Comparison of ENCODE assay signal across 32 cellular contexts in the genomic region with DNA sequence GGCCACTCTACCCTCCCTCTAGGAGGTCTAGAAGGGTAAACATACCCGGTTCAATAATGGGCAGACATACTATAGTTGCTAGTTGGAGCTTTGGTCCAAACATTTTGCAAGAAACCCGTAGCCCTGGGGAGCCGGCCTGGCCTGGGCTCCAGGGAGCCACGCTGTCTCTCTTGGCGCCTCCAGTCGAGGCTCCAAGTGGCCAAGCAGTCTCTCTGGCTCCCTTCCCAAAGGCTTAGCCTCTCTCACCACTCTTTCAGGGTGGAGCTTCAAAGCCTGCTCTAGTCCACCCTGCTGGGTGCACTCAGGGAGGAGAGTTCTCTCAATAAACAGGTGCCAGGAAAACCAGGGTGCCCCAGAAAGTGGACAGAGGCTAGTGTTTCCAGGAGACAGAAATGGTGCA. TPM values are rescaled to one million over a fixed set of nuclear protein-coding genes. Genes with fewer than 3 reads are reported as not detected.
"Had no signal": no experiment of that assay in that cellular context is flagged by ENCODE, and none has a peak within 500 bp of the region (broad histone marks: within the 10 kb centered on the region; RNA-seq: fewer than 3 reads in every experiment).

No MANE protein-coding gene starts in this region.

- H3K4me1 Mint-ChIP-seq: activated CD4-positive, alpha-beta memory T cell treated with anti-CD3 and anti-CD28 coated beads, Interleukin-2, amount 10 ng/mL, durations not matched to agents 7 days and 5 days; activated CD8-positive, alpha-beta memory T cell treated with anti-CD3 and anti-CD28 coated beads, Interleukin-2, amount 10 ng/mL, durations not matched to agents 7 days and 5 days; activated naive CD4-positive, alpha-beta T cell treated with anti-CD3 and anti-CD28 coated beads, Interleukin-2, amount 10 ng/mL, durations not matched to agents 7 days and 5 days; central memory CD8-positive, alpha-beta T cell had no signal

- H3K4me3 ChIP-seq: ascending aorta, cardiac muscle cell, SJCRH30, SK-N-MC had no signal

- H3K9me3 Mint-ChIP-seq: activated CD4-positive, alpha-beta memory T cell treated with anti-CD3 and anti-CD28 coated beads, Interleukin-2, amount 10 ng/mL, durations not matched to agents 7 days and 5 days; activated naive CD4-positive, alpha-beta T cell treated with anti-CD3 and anti-CD28 coated beads, Interleukin-2, amount 10 ng/mL, durations not matched to agents 7 days and 5 days; central memory CD8-positive, alpha-beta T cell had no signal

- H3K36me3 ChIP-seq: ascending aorta, cardiac muscle cell, SJCRH30, WERI-Rb-1 had no signal

- H3K27ac ChIP-seq: ascending aorta, cardiac muscle cell, SJCRH30, SK-N-MC, WERI-Rb-1 had no signal

- H3K9me3 ChIP-seq: ascending aorta, SJCRH30 had no signal

- H3K4me1 ChIP-seq: ascending aorta, SJCRH30 had no signal

- H3K27ac Mint-ChIP-seq: activated CD4-positive, alpha-beta memory T cell treated with anti-CD3 and anti-CD28 coated beads, Interleukin-2, amount 10 ng/mL, durations not matched to agents 7 days and 5 days; activated CD8-positive, alpha-beta memory T cell treated with anti-CD3 and anti-CD28 coated beads, Interleukin-2, amount 10 ng/mL, durations not matched to agents 7 days and 5 days; activated naive CD4-positive, alpha-beta T cell treated with anti-CD3 and anti-CD28 coated beads, Interleukin-2, amount 10 ng/mL, durations not matched to agents 7 days and 5 days; activated naive CD8-positive, alpha-beta T cell had no signal

- ATAC-seq: activated CD8-positive, alpha-beta memory T cell treated with anti-CD3 and anti-CD28 coated beads, Interleukin-2, amount 10 ng/mL, durations not matched to agents 7 days and 5 days; Panc1 had no signal

- DNase-seq: activated CD4-positive, alpha-beta memory T cell treated with anti-CD3 and anti-CD28 coated beads, Interleukin-2, amount 10 ng/mL, durations not matched to agents 7 days and 5 days; activated CD4-positive, alpha-beta T cell treated with anti-CD3 and anti-CD28 coated beads for 1 hour; activated CD4-positive, alpha-beta T cell treated with anti-CD3 and anti-CD28 coated beads for 48 hours; activated CD4-positive, CD25-positive, alpha-beta regulatory T cell; activated CD8-positive, alpha-beta memory T cell treated with anti-CD3 and anti-CD28 coated beads for 24 hours; activated CD8-positive, alpha-beta memory T cell treated with anti-CD3 and anti-CD28 coated beads, Interleukin-2, amount 10 ng/mL, durations not matched to agents 7 days and 5 days; activated CD8-positive, alpha-beta memory T cell treated with anti-CD3 and anti-CD28 coated beads, Interleukin-2, amount 50 U/mL, for 48 hours; activated effector memory CD4-positive, alpha-beta T cell treated with Interleukin-2 at 50 U/mL for 16 hours; activated naive CD4-positive, alpha-beta T cell treated with anti-CD3 and anti-CD28 coated beads, Interleukin-2, amount 10 ng/mL, durations not matched to agents 7 days and 5 days; activated T-cell treated with anti-CD3 and anti-CD28 coated beads, Interleukin-2, amount 50 U/mL, for 48 hours; amniotic stem cell; Karpas-422; KBM-7; NCI-H1105; NCI-H1417 treated with DMSO at 0.1 percent for 48 hours; NCI-H187 treated with DMSO at 0.1 percent for 48 hours; NCI-H345; NCI-H524 treated with DMSO at 0.1 percent for 48 hours; SHP77; SJCRH30; T1000; WERI-Rb-1 had no signal

- H3K27me3 ChIP-seq: ascending aorta, cardiac muscle cell, SJCRH30 had no signal

- H3K36me3 Mint-ChIP-seq: activated CD8-positive, alpha-beta memory T cell treated with anti-CD3 and anti-CD28 coated beads, Interleukin-2, amount 10 ng/mL, durations not matched to agents 7 days and 5 days; activated naive CD4-positive, alpha-beta T cell treated with anti-CD3 and anti-CD28 coated beads, Interleukin-2, amount 10 ng/mL, durations not matched to agents 7 days and 5 days; activated naive CD8-positive, alpha-beta T cell had no signal

- H3K27me3 Mint-ChIP-seq: activated CD4-positive, alpha-beta memory T cell treated with anti-CD3 and anti-CD28 coated beads, Interleukin-2, amount 10 ng/mL, durations not matched to agents 7 days and 5 days; activated CD8-positive, alpha-beta memory T cell treated with anti-CD3 and anti-CD28 coated beads, Interleukin-2, amount 10 ng/mL, durations not matched to agents 7 days and 5 days; activated naive CD4-positive, alpha-beta T cell treated with anti-CD3 and anti-CD28 coated beads, Interleukin-2, amount 10 ng/mL, durations not matched to agents 7 days and 5 days had no signal

- H3K4me3 Mint-ChIP-seq: activated CD4-positive, alpha-beta memory T cell treated with anti-CD3 and anti-CD28 coated beads, Interleukin-2, amount 10 ng/mL, durations not matched to agents 7 days and 5 days; activated CD8-positive, alpha-beta memory T cell treated with anti-CD3 and anti-CD28 coated beads, Interleukin-2, amount 10 ng/mL, durations not matched to agents 7 days and 5 days; activated naive CD4-positive, alpha-beta T cell treated with anti-CD3 and anti-CD28 coated beads, Interleukin-2, amount 10 ng/mL, durations not matched to agents 7 days and 5 days; activated naive CD8-positive, alpha-beta T cell; central memory CD8-positive, alpha-beta T cell had no signal

RNA-seq across cellular contexts. Expression of a gene that starts 32.2 kb away (rescaled TPM):
- total RNA-seq: activated CD4-positive, alpha-beta memory T cell treated with anti-CD3 and anti-CD28 coated beads, Interleukin-2, amount 10 ng/mL, durations not matched to agents 7 days and 5 days; activated CD8-positive, alpha-beta memory T cell treated with anti-CD3 and anti-CD28 coated beads, Interleukin-2, amount 10 ng/mL, durations not matched to agents 7 days and 5 days; ascending aorta; NCI-H460; T-helper 1 cell treated with Interleukin-12 subunit alpha and Interleukin-12 subunit beta and Interleukin-4 antibody, amounts not matched to agents 30 ng/mL and 1 ng/mL, for 36 hours; T-helper 2 cell treated with Interferon-gamma antibody and Interleukin-4, amounts not matched to agents 100 ng/mL and 5 ng/mL, for 36 hours had no signal
- polyA plus RNA-seq: cardiac muscle cell had no signal

RNA-seq across cellular contexts. Expression of a gene that starts 47.1 kb away (rescaled TPM):
- total RNA-seq: activated CD4-positive, alpha-beta memory T cell treated with anti-CD3 and anti-CD28 coated beads, Interleukin-2, amount 10 ng/mL, durations not matched to agents 7 days and 5 days; activated CD8-positive, alpha-beta memory T cell treated with anti-CD3 and anti-CD28 coated beads, Interleukin-2, amount 10 ng/mL, durations not matched to agents 7 days and 5 days; ascending aorta; cardiac muscle cell; RPMI7951; SJCRH30; T-helper 1 cell treated with Interleukin-12 subunit alpha and Interleukin-12 subunit beta and Interleukin-4 antibody, amounts not matched to agents 30 ng/mL and 1 ng/mL, for 36 hours; T-helper 2 cell treated with Interferon-gamma antibody and Interleukin-4, amounts not matched to agents 100 ng/mL and 5 ng/mL, for 36 hours had no signal

RNA-seq across cellular contexts. Expression of a gene that starts 51.0 kb away (rescaled TPM):
- total RNA-seq: activated CD4-positive, alpha-beta memory T cell treated with anti-CD3 and anti-CD28 coated beads, Interleukin-2, amount 10 ng/mL, durations not matched to agents 7 days and 5 days; activated CD8-positive, alpha-beta memory T cell treated with anti-CD3 and anti-CD28 coated beads, Interleukin-2, amount 10 ng/mL, durations not matched to agents 7 days and 5 days; ascending aorta; cardiac muscle cell; RPMI7951; SJCRH30; T-helper 1 cell treated with Interleukin-12 subunit alpha and Interleukin-12 subunit beta and Interleukin-4 antibody, amounts not matched to agents 30 ng/mL and 1 ng/mL, for 36 hours; T-helper 2 cell treated with Interferon-gamma antibody and Interleukin-4, amounts not matched to agents 100 ng/mL and 5 ng/mL, for 36 hours had no signal
- polyA plus RNA-seq: cardiac muscle cell had no signal
